In genomic region chr11:48018561-48019229, GRCh38 we compare ENCODE assay signal across 8 cellular contexts. TPM values are rescaled to one million over a fixed set of nuclear protein-coding genes. Genes with fewer than 3 reads are reported as not detected.
DNase-seq lines count a peak whose midpoint lies in the region; ATAC-seq and TF ChIP-seq lines count a peak whose summit lies in the region.

No MANE protein-coding gene starts in this region.

- no peak overlapping the region for H3K4me3 ChIP-seq in mesenchymal stem cell (ENCODE audit: insufficient read depth in 1 of 2, low read depth in 1 of 2, low read length in 2 of 2)
- H3K4me3 ChIP-seq in upper lobe of left lung, result no peak overlapping the region
- H3K4me3 ChIP-seq in SJCRH30, result no peak overlapping the region

- peak overlapping the region; percentile 67 for H4K91ac ChIP-seq in mesenchymal stem cell (ENCODE audit: low read length)

- peak overlapping the region in 1 of 2 experiments; percentile 91 for H3K23ac ChIP-seq in mesenchymal stem cell (ENCODE audit: low read length in 2 of 2)

- H3K4me3 Mint-ChIP-seq in activated T-helper 2 cell treated with anti-CD3 and anti-CD28 coated beads, Interferon-gamma antibody, Interleukin-2, Interleukin-4, amounts not matched to agents 10 μg/mL and 5 μg/mL and 100 μg/mL, durations not matched to agents 14 hours and 24 hours and 36 hours (ENCODE audit: low read depth), result peak overlapping the region; percentile 11

- peaks cover 42% of the 10 kb centered on the region for H3K4me1 ChIP-seq in mesenchymal stem cell (ENCODE audit: control insufficient read depth, insufficient read depth, low read depth, low read length)
- H3K4me1 ChIP-seq in upper lobe of left lung, result peaks cover 37 to 64% (median 53%) of the 10 kb centered on the region in 4 donors
- H3K4me1 ChIP-seq in SJCRH30, result no peaks in the 10 kb centered on the region

- WGBS in mesenchymal stem cell, result 41% methylated on average over 15 of the region's 16 CpGs
- WGBS in upper lobe of left lung, 2 donors, result 66 to 78% methylated on average over 15 of the region's 16 CpGs

- ATAC-seq in upper lobe of left lung (ENCODE audit: low FRiP score in 2 of 2), result no peak
- no peak for ATAC-seq in activated CD4-positive, CD25-positive, alpha-beta regulatory T cell treated with anti-CD3 and anti-CD28 coated beads, Interleukin-2, amount 50 U/mL, for 24 hours

- peaks cover 78% of the 10 kb centered on the region for H3K4me1 Mint-ChIP-seq in activated T-helper 2 cell treated with anti-CD3 and anti-CD28 coated beads, Interferon-gamma antibody, Interleukin-2, Interleukin-4, amounts not matched to agents 10 μg/mL and 5 μg/mL and 100 μg/mL, durations not matched to agents 14 hours and 24 hours and 36 hours (ENCODE audit: low read depth)

- H3K27me3 ChIP-seq in mesenchymal stem cell (ENCODE audit: control insufficient read depth in 1 of 2, insufficient read depth in 1 of 2, low read length in 2 of 2) (no peaks in the 10 kb centered on the region), upper lobe of left lung (no peaks in the 10 kb centered on the region), SJCRH30 (no peaks in the 10 kb centered on the region)

- H2BK5ac ChIP-seq in mesenchymal stem cell (ENCODE audit: low read depth, low read length, poor library complexity, severe bottlenecking), result no peak overlapping the region

- peak overlapping the region in 1 of 2 experiments; percentile 95 for H3K14ac ChIP-seq in mesenchymal stem cell (ENCODE audit: low read length in 2 of 2)

- H3K4ac ChIP-seq in mesenchymal stem cell (ENCODE audit: low read depth in 1 of 2, low read length in 2 of 2), result peak overlapping the region; percentile 83

- H3K36me3 ChIP-seq in mesenchymal stem cell (ENCODE audit: control insufficient read depth in 1 of 2, insufficient read depth in 2 of 2, low read depth in 1 of 2, low read length in 2 of 2) (peaks cover 0 to 8% of the 10 kb centered on the region in 2 experiments), upper lobe of left lung (no peaks in the 10 kb centered on the region), SJCRH30 (no peaks in the 10 kb centered on the region)

- no peak for TF ChIP-seq EP300 in upper lobe of left lung (IDR thresholded peaks at IDR 0.05)

- no peaks in the 10 kb centered on the region for H3K79me1 ChIP-seq in mesenchymal stem cell (replicated peaks; ENCODE audit: low read length, poor library complexity, severe bottlenecking)

- H3K18ac ChIP-seq in mesenchymal stem cell (ENCODE audit: low read depth in 1 of 2, low read length in 2 of 2), result peak overlapping the region; percentile 87 to 93

- H2BK120ac ChIP-seq in mesenchymal stem cell (ENCODE audit: low read depth, low read length), result no peak overlapping the region

- H2BK12ac ChIP-seq in mesenchymal stem cell (ENCODE audit: low read length in 2 of 2), result peak overlapping the region in 1 of 2 experiments; percentile 90

- no peak for TF ChIP-seq POLR2A in upper lobe of left lung (IDR thresholded peaks at IDR 0.05)

- H3K27me3 Mint-ChIP-seq in activated T-helper 2 cell treated with anti-CD3 and anti-CD28 coated beads, Interferon-gamma antibody, Interleukin-2, Interleukin-4, amounts not matched to agents 10 μg/mL and 5 μg/mL and 100 μg/mL, durations not matched to agents 14 hours and 24 hours and 36 hours (ENCODE audit: low read depth), result no peaks in the 10 kb centered on the region

- H3K36me3 Mint-ChIP-seq in activated T-helper 2 cell treated with anti-CD3 and anti-CD28 coated beads, Interferon-gamma antibody, Interleukin-2, Interleukin-4, amounts not matched to agents 10 μg/mL and 5 μg/mL and 100 μg/mL, durations not matched to agents 14 hours and 24 hours and 36 hours (ENCODE audit: low read depth), result peaks cover 50% of the 10 kb centered on the region

- H3K4me2 ChIP-seq in mesenchymal stem cell (ENCODE audit: low read length, poor library complexity, severe bottlenecking), result no peak overlapping the region

- peak overlapping the region; percentile 79 for H4K8ac ChIP-seq in mesenchymal stem cell (ENCODE audit: low read length)

- H3K9ac ChIP-seq in mesenchymal stem cell (ENCODE audit: low read length), result peak overlapping the region; percentile 37

- no peaks in the 10 kb centered on the region for H3K9me3 Mint-ChIP-seq in activated T-helper 2 cell treated with anti-CD3 and anti-CD28 coated beads, Interferon-gamma antibody, Interleukin-2, Interleukin-4, amounts not matched to agents 10 μg/mL and 5 μg/mL and 100 μg/mL, durations not matched to agents 14 hours and 24 hours and 36 hours

- H3K27ac ChIP-seq in mesenchymal stem cell (ENCODE audit: low read length, poor library complexity, severe bottlenecking) (no peak overlapping the region), upper lobe of left lung (peak overlapping the region; percentile 55 to 78 (median 68)), SJCRH30 (no peak overlapping the region)

- TF ChIP-seq CTCF in upper lobe of left lung (IDR thresholded peaks at IDR 0.05), result no peak

- peak overlapping the region; percentile 43 for H2AFZ ChIP-seq in mesenchymal stem cell (ENCODE audit: low read depth, low read length)

- H2AK5ac ChIP-seq in mesenchymal stem cell (ENCODE audit: low read length, severe bottlenecking), result peak overlapping the region; percentile 18

- intact Hi-C loops in activated T-helper 2 cell treated with anti-CD3 and anti-CD28 coated beads, Interferon-gamma antibody, Interleukin-2, Interleukin-4, amounts not matched to agents 10 μg/mL and 5 μg/mL and 100 μg/mL, durations not matched to agents 14 hours and 24 hours and 36 hours (cut with micrococcal nuclease), result loop anchor here (1.0 to 5.0 kb wide), 2 partner anchors 12 to 36 kb away; partner anchors contain the start of gene PTPRJ

- peak overlapping the region; percentile 89 for H3K27ac Mint-ChIP-seq in activated T-helper 2 cell treated with anti-CD3 and anti-CD28 coated beads, Interferon-gamma antibody, Interleukin-2, Interleukin-4, amounts not matched to agents 10 μg/mL and 5 μg/mL and 100 μg/mL, durations not matched to agents 14 hours and 24 hours and 36 hours

- peak; percentile 22 for DNase-seq in stimulated activated naive CD4-positive, alpha-beta T cell treated with Interleukin-2 at 50 U/mL for 16 hours (lab: John Stamatoyannopoulos, UW)
- DNase-seq in stimulated activated naive CD4-positive, alpha-beta T cell (lab: John Stamatoyannopoulos, UW), result no peak
- DNase-seq in activated T-helper 2 cell treated with anti-CD3 and anti-CD28 coated beads, Interferon-gamma antibody, Interleukin-2, Interleukin-4, amounts not matched to agents 10 μg/mL and 5 μg/mL and 100 μg/mL, durations not matched to agents 14 hours and 24 hours and 36 hours (ENCODE audit: low spot score), result no peak
- DNase-seq in mesenchymal stem cell (no peak), upper lobe of left lung (no peak), SJCRH30 (no peak), NOMO-1 treated with DMSO at 0.1 percent for 48 hours (lab: John Stamatoyannopoulos, UW; ENCODE audit: unreplicated experiment) (no peak)

- H2BK15ac ChIP-seq in mesenchymal stem cell (ENCODE audit: low read depth, poor library complexity, severe bottlenecking), result no peak overlapping the region

- no peaks in the 10 kb centered on the region for H3K9me3 ChIP-seq in mesenchymal stem cell (ENCODE audit: control insufficient read depth, low read length)
- H3K9me3 ChIP-seq in upper lobe of left lung, result no peaks in the 10 kb centered on the region
- H3K9me3 ChIP-seq in SJCRH30 (replicated peaks), result no peaks in the 10 kb centered on the region

RNA-seq across cellular contexts. Expression of gene PTPRJ, which starts 38.3 kb away (rescaled TPM):
- 50.9 and 53.2 TPM in 2 replicates for total RNA-seq in activated T-helper 2 cell treated with anti-CD3 and anti-CD28 coated beads, Interferon-gamma antibody, Interleukin-2, Interleukin-4, amounts not matched to agents 10 μg/mL and 5 μg/mL and 100 μg/mL, durations not matched to agents 14 hours and 24 hours and 36 hours
- polyA plus RNA-seq in mesenchymal stem cell (2013, experiment 1 of 2), result 17.1 TPM
- 16.8 TPM for polyA plus RNA-seq in mesenchymal stem cell (2013, experiment 2 of 2)
- 10 to 100 TPM; 17.9 to 50.4 (median 32.9) TPM for total RNA-seq in upper lobe of left lung
- total RNA-seq in SJCRH30 (2014; rRNA removed; shearing (Covaris generic)), result 0.68 and 1.0 TPM in 2 replicates

Comparison
In these comparisons a context has a peak if more than half of its experiments do, and no peak if none do; other contexts are left out.
1. H3K27ac ChIP-seq: peak in upper lobe of left lung (4 of 4); none in mesenchymal stem cell (single experiment) and SJCRH30 (single experiment).